ENCODE assay signal across 6 cellular contexts in genomic region chr5:176389769-176390123, GRCh38. TPM values are rescaled to one million over a fixed set of nuclear protein-coding genes. Genes with fewer than 3 reads are reported as not detected.
DNase-seq lines count a peak whose midpoint lies in the region; ATAC-seq, FAIRE-seq and TF ChIP-seq lines count a peak whose summit lies in the region.
"Not testable (repeated sequence)": the region's sequence is repeated elsewhere in the genome, so short reads cannot be mapped to it uniquely, and the experiment has no call there.

No MANE protein-coding gene starts in this region.

- SMC1A ChIA-PET in GM12878 (lab: Charles Lee; ENCODE audit: uncharacterized antibody, unreplicated experiment) = interaction anchor here (1.0 kb wide), 1 partner anchor 28 kb away, joined by 3 read pairs; no protein-coding TSS in a partner anchor

- RAD21 ChIA-PET in GM12878 (lab: Charles Lee; ENCODE audit: unreplicated experiment) = interaction anchor here (1.6 kb wide), 1 partner anchor 148 kb away, joined by 6 read pairs; the partner anchor contains the start of gene RNF44

- peak overlapping the region; percentile 99 for H3K4me3 Mint-ChIP-seq in glutamatergic neuron (ENCODE audit: unreplicated experiment)
- peak overlapping the region; percentile 92 for H3K4me3 Mint-ChIP-seq in natural killer cell treated with Interleukin-12 subunit alpha and Interleukin-12 subunit beta and Interleukin-15 and Interleukin-18, amount 100 ng/mL, for 72 hours

- FAIRE-seq in GM12878 (lab: Jason Lieb, UNC) = not testable (repeated sequence)

- TF ChIP-seq CTCF in GM12878 (IDR thresholded peaks at IDR 0.05 in 2 of 3, conservative IDR thresholded peaks at IDR 0.05 in 1 of 3; ENCODE audit: control insufficient read depth in 2 of 3, extremely low read depth in 1 of 3, insufficient read depth in 1 of 3, low read depth in 3 of 3, low read length in 3 of 3); glutamatergic neuron (IDR thresholded peaks at IDR 0.05; ENCODE audit: partially characterized antibody, unreplicated experiment); testis (IDR thresholded peaks at IDR 0.05): not testable (repeated sequence)

- in situ Hi-C loops in GM12878 (cut with MboI) = not testable (repeated sequence)

- not testable (repeated sequence) for H3K9me3 ChIP-seq in ES-I3 (ENCODE audit: control insufficient read depth, insufficient read depth, low read length); SJSA1 (replicated peaks); GM12878 (replicated peaks; ENCODE audit: control insufficient read depth, insufficient read depth, low read length); testis

- H3K4me1 ChIP-seq in ES-I3 (ENCODE audit: insufficient read depth, low read length) = not testable (repeated sequence)
- peaks cover 14% of the 10 kb centered on the region for H3K4me1 ChIP-seq in SJSA1 (replicated peaks)
- H3K4me1 ChIP-seq in GM12878 (ENCODE audit: control insufficient read depth, insufficient read depth, low read length) = peaks cover 11% of the 10 kb centered on the region
- peaks cover 15% of the 10 kb centered on the region for H3K4me1 ChIP-seq in testis

- TF ChIP-seq EP300 in GM12878 (IDR thresholded peaks at IDR 0.05; ENCODE audit: borderline replicate concordance in 1 of 2, control insufficient read depth in 1 of 2, low read depth in 2 of 2, low read length in 2 of 2) = not testable (repeated sequence)

- 70% methylated on average over 13 of the region's 13 CpGs for WGBS in GM12878 (ENCODE audit: insufficient coverage, insufficient replicate concordance, low lambda C conversion rate, missing lambda C conversion rate)
- WGBS in testis, 2 donors = 63 to 74% methylated on average over 13 of the region's 13 CpGs

- not testable (repeated sequence) for ATAC-seq in GM12878; natural killer cell treated with Interleukin-12 subunit alpha and Interleukin-12 subunit beta and Interleukin-15 and Interleukin-18, amount 100 ng/mL, for 72 hours

- H3K36me3 Mint-ChIP-seq in glutamatergic neuron (ENCODE audit: unreplicated experiment) = not testable (repeated sequence)
- H3K36me3 Mint-ChIP-seq in natural killer cell treated with Interleukin-12 subunit alpha and Interleukin-12 subunit beta and Interleukin-15 and Interleukin-18, amount 100 ng/mL, for 72 hours = peaks cover 22% of the 10 kb centered on the region

- not testable (repeated sequence) for H4K20me1 ChIP-seq in GM12878 (ENCODE audit: control insufficient read depth, insufficient read depth)

- BruUV-seq in GM12878 (replicated peaks; lab: Mats Ljungman, UMichigan) = not testable (repeated sequence)

- H3K27me3 Mint-ChIP-seq in glutamatergic neuron (ENCODE audit: unreplicated experiment); natural killer cell treated with Interleukin-12 subunit alpha and Interleukin-12 subunit beta and Interleukin-15 and Interleukin-18, amount 100 ng/mL, for 72 hours: not testable (repeated sequence)

- POLR2A ChIA-PET in GM12878 (lab: Charles Lee) = interaction anchor here (0.6 to 2.1 kb wide), 4 partner anchors 15 to 146 kb away, joined by 3 to 5 read pairs (median 3); no protein-coding TSS in a partner anchor

- not testable (repeated sequence) for TF ChIP-seq POLR2A in GM12878 (IDR thresholded peaks at IDR 0.05; ENCODE audit: low read depth, low read length); testis (IDR thresholded peaks at IDR 0.05)

- H3K9me3 Mint-ChIP-seq in glutamatergic neuron (ENCODE audit: unreplicated experiment) = peaks cover 11% of the 10 kb centered on the region
- H3K9me3 Mint-ChIP-seq in natural killer cell treated with Interleukin-12 subunit alpha and Interleukin-12 subunit beta and Interleukin-15 and Interleukin-18, amount 100 ng/mL, for 72 hours = not testable (repeated sequence)

- H3K27me3 ChIP-seq in SJSA1 (replicated peaks); GM12878 (replicated peaks in 1 of 2; ENCODE audit: control insufficient read depth in 2 of 2, insufficient read depth in 2 of 2, low read length in 1 of 2); testis: not testable (repeated sequence)

- CTCF ChIA-PET in GM12878 (lab: Yijun Ruan, JAX) = interaction anchor here (1.8 kb wide), 1 partner anchor 58 kb away, joined by 8 read pairs; the partner anchor contains the start of gene FAF2

- H3K4me1 Mint-ChIP-seq in glutamatergic neuron (ENCODE audit: low read depth, unreplicated experiment) = peaks cover 11% of the 10 kb centered on the region
- H3K4me1 Mint-ChIP-seq in natural killer cell treated with Interleukin-12 subunit alpha and Interleukin-12 subunit beta and Interleukin-15 and Interleukin-18, amount 100 ng/mL, for 72 hours (ENCODE audit: low read depth in 2 of 2) = peaks cover 29 to 31% of the 10 kb centered on the region in 2 donors

- H3K27ac Mint-ChIP-seq in glutamatergic neuron (ENCODE audit: unreplicated experiment) = peak overlapping the region; percentile 99
- H3K27ac Mint-ChIP-seq in natural killer cell treated with Interleukin-12 subunit alpha and Interleukin-12 subunit beta and Interleukin-15 and Interleukin-18, amount 100 ng/mL, for 72 hours = peak overlapping the region; percentile 87 to 96

- peaks cover 50% of the 10 kb centered on the region for H3K79me2 ChIP-seq in GM12878 (ENCODE audit: control insufficient read depth, insufficient read depth, low read length)

- peak overlapping the region; percentile 94 for H3K4me2 ChIP-seq in GM12878 (ENCODE audit: control insufficient read depth, insufficient read depth)

- not testable (repeated sequence) for TF ChIP-seq RAD21 in GM12878 (IDR thresholded peaks at IDR 0.05; ENCODE audit: insufficient read depth, low read depth, low read length)

- intact Hi-C loops in GM12878 (cut with micrococcal nuclease; ENCODE audit: unreplicated experiment) = loop anchor here (2.0 to 10.0 kb wide), 4 partner anchors 29 to 152 kb away; partner anchors contain the start of genes FAF2, KIAA1191, RNF44 and SIMC1
- intact Hi-C loops in testis (cut with DNase I; ENCODE audit: low total_unique reads) = not testable (repeated sequence)

- peak overlapping the region; percentile 55 for H3K4me3 ChIP-seq in SJSA1
- peak overlapping the region; percentile 90 for H3K4me3 ChIP-seq in GM12878
- peak overlapping the region; percentile 73 to 74 for H3K4me3 ChIP-seq in testis

- H3K27ac ChIP-seq in SJSA1 (peak overlapping the region; percentile 58), GM12878 (ENCODE audit: control insufficient read depth, insufficient read depth) (peak overlapping the region; percentile 97), testis (peak overlapping the region in 1 of 2 donors; percentile 96)

- DNase-seq in SJSA1 (ENCODE audit: low read depth in 1 of 2, low spot score in 2 of 2); GM12878 (ENCODE audit: low read depth, low spot score); glutamatergic neuron; natural killer cell treated with Interleukin-12 subunit alpha and Interleukin-12 subunit beta and Interleukin-15 and Interleukin-18, amount 100 ng/mL, for 72 hours (ENCODE audit: low spot score); testis: not testable (repeated sequence)

- not testable (repeated sequence) for H3K36me3 ChIP-seq in ES-I3 (ENCODE audit: insufficient read depth, low read length); testis (ENCODE audit: low read depth, missing control alignments)
- H3K36me3 ChIP-seq in SJSA1 (peaks cover 80% of the 10 kb centered on the region), GM12878 (ENCODE audit: control insufficient read depth in 2 of 2, insufficient read depth in 2 of 2, low read length in 1 of 2) (peaks cover 8 to 18% of the 10 kb centered on the region in 2 experiments)

- H2AFZ ChIP-seq in GM12878 (ENCODE audit: control insufficient read depth, low read depth, low read length) = peak overlapping the region; percentile 65; the same call in 1 of the 2 replicates

- H3K9ac ChIP-seq in ES-I3 (ENCODE audit: low read depth, low read length) (peak overlapping the region; percentile 89), GM12878 (ENCODE audit: control insufficient read depth, insufficient read depth, low read length) (peak overlapping the region; percentile 87)

RNA-seq across cellular contexts. Expression of gene HIGD2A, which starts 1.2 kb away (rescaled TPM):
- total RNA-seq in SJSA1 (2014; rRNA removed; shearing (Covaris generic)) = 84.7 and 92.2 TPM in 2 replicates
- 16.4 and 16.5 TPM in 2 replicates for total RNA-seq in GM12878 (2013; cell fraction: nucleolus; rRNA removed)
- total RNA-seq in GM12878 (2014; rRNA removed) (314 and 348 TPM in 2 replicates), GM12878 (2014; rRNA removed; fragmentation: Illumina TruSeq; extraction: Trizol) (153 and 159 TPM in 2 replicates), GM12878 (2021) (160 and 170 TPM in 2 replicates), glutamatergic neuron (ENCODE audit: unreplicated experiment) (103 TPM), testis (100 to 1,000 TPM; 129 to 184 TPM)
- 108 TPM for polyA plus RNA-seq in GM12878 (2011; ENCODE audit: low read depth)
- polyA plus RNA-seq in GM12878 (2011; rRNA removed) (113 and 155 TPM in 2 replicates), GM12878 (2014; fragmentation: Illumina TruSeq; extraction: Trizol) (61.4 and 152 TPM in 2 replicates), GM12878 (2014; fragmentation: Nextera tagmentation; extraction: Ambion mirVana) (100 to 1,000 TPM; 196 to 327 TPM), GM12878 (2014; rRNA removed) (343 and 345 TPM in 2 replicates), GM12878 (2016; fragmentation: Nextera tagmentation; extraction: Ambion mirVana) (100 to 1,000 TPM; 191 to 218 TPM), testis (ENCODE audit: insufficient read depth, low read depth, low replicate concordance) (128 TPM)
- polyA plus RNA-seq in GM12878 (2011; cell fraction: cytosol; rRNA removed) = 357 and 366 TPM in 2 replicates
- polyA plus RNA-seq in GM12878 (2011; cell fraction: nucleus; rRNA removed) = 108 and 121 TPM in 2 replicates
- 230 and 260 TPM in 2 replicates for polyA plus RNA-seq in GM12878 (2012)
- polyA minus RNA-seq in GM12878 (2011; rRNA and poly(A)+ RNA removed) = 56.8 and 166 TPM in 2 replicates
- 76.2 and 82.9 TPM in 2 replicates for polyA minus RNA-seq in GM12878 (2011; cell fraction: cytosol; rRNA and poly(A)+ RNA removed)
- 26.5 and 33.9 TPM in 2 replicates for polyA minus RNA-seq in GM12878 (2011; cell fraction: nucleus; rRNA and poly(A)+ RNA removed)
- 100 to 1,000 TPM in 1 of 2 donors, 10 to 100 TPM in 1; 88.9 to 117 TPM for total RNA-seq in natural killer cell treated with Interleukin-12 subunit alpha and Interleukin-12 subunit beta and Interleukin-15 and Interleukin-18, amount 100 ng/mL, for 72 hours

RNA-seq across cellular contexts. Expression of gene NOP16, which starts 1.3 kb away (rescaled TPM):
- total RNA-seq in SJSA1 (2014; rRNA removed; shearing (Covaris generic)) = 32.0 and 43.5 TPM in 2 replicates
- total RNA-seq in GM12878 (2013; cell fraction: nucleolus; rRNA removed) = 65.7 and 66.1 TPM in 2 replicates
- total RNA-seq in GM12878 (2014; rRNA removed) (50.3 and 52.3 TPM in 2 replicates), GM12878 (2014; rRNA removed; fragmentation: Illumina TruSeq; extraction: Trizol) (84.2 and 98.1 TPM in 2 replicates), GM12878 (2021) (89.2 and 90.8 TPM in 2 replicates), glutamatergic neuron (ENCODE audit: unreplicated experiment) (18.6 TPM), testis (10 to 100 TPM; 19.1 to 19.2 TPM)
- 50.5 TPM for polyA plus RNA-seq in GM12878 (2011; ENCODE audit: low read depth)
- polyA plus RNA-seq in GM12878 (2011; rRNA removed) (68.8 and 93.8 TPM in 2 replicates), GM12878 (2014; fragmentation: Illumina TruSeq; extraction: Trizol) (61.5 and 105 TPM in 2 replicates), GM12878 (2014; fragmentation: Nextera tagmentation; extraction: Ambion mirVana) (100 to 1,000 TPM; 177 to 196 TPM), GM12878 (2014; rRNA removed) (122 and 128 TPM in 2 replicates), GM12878 (2016; fragmentation: Nextera tagmentation; extraction: Ambion mirVana) (100 to 1,000 TPM; 231 to 276 TPM), testis (ENCODE audit: insufficient read depth, low read depth, low replicate concordance) (23.6 TPM)
- polyA plus RNA-seq in GM12878 (2011; cell fraction: cytosol; rRNA removed) = 87.9 and 103 TPM in 2 replicates
- 86.0 and 103 TPM in 2 replicates for polyA plus RNA-seq in GM12878 (2011; cell fraction: nucleus; rRNA removed)
- 49.5 and 61.0 TPM in 2 replicates for polyA plus RNA-seq in GM12878 (2012)
- 33.9 and 41.8 TPM in 2 replicates for polyA minus RNA-seq in GM12878 (2011; rRNA and poly(A)+ RNA removed)
- polyA minus RNA-seq in GM12878 (2011; cell fraction: cytosol; rRNA and poly(A)+ RNA removed) = 20.8 and 23.2 TPM in 2 replicates
- polyA minus RNA-seq in GM12878 (2011; cell fraction: nucleus; rRNA and poly(A)+ RNA removed) = 48.2 and 102 TPM in 2 replicates
- 100 to 1,000 TPM in 1 of 2 donors, 10 to 100 TPM in 1; 62.0 to 155 TPM for total RNA-seq in natural killer cell treated with Interleukin-12 subunit alpha and Interleukin-12 subunit beta and Interleukin-15 and Interleukin-18, amount 100 ng/mL, for 72 hours

RNA-seq across cellular contexts. Expression of gene ARL10, which starts 24.5 kb away (rescaled TPM):
- 2.4 and 2.5 TPM in 2 replicates for total RNA-seq in SJSA1 (2014; rRNA removed; shearing (Covaris generic))
- total RNA-seq in GM12878 (2013; cell fraction: nucleolus; rRNA removed) = 32.8 and 65.0 TPM in 2 replicates
- total RNA-seq in GM12878 (2014; rRNA removed) = 3.4 and 3.6 TPM in 2 replicates
- total RNA-seq in GM12878 (2014; rRNA removed; fragmentation: Illumina TruSeq; extraction: Trizol) = 1.7 and 1.8 TPM in 2 replicates
- total RNA-seq in GM12878 (2021) = 6.4 and 7.2 TPM in 2 replicates
- 7.5 TPM for polyA plus RNA-seq in GM12878 (2011; ENCODE audit: low read depth)
- 3.2 and 4.0 TPM in 2 replicates for polyA plus RNA-seq in GM12878 (2011; rRNA removed)
- polyA plus RNA-seq in GM12878 (2011; cell fraction: cytosol; rRNA removed) = 2.3 and 3.0 TPM in 2 replicates
- polyA plus RNA-seq in GM12878 (2011; cell fraction: nucleus; rRNA removed) = 6.8 and 7.8 TPM in 2 replicates
- 3.7 and 6.9 TPM in 2 replicates for polyA plus RNA-seq in GM12878 (2012)
- polyA plus RNA-seq in GM12878 (2014; fragmentation: Illumina TruSeq; extraction: Trizol) = 3.0 and 3.8 TPM in 2 replicates
- under 1 TPM; 0.44 to 0.69 TPM for polyA plus RNA-seq in GM12878 (2014; fragmentation: Nextera tagmentation; extraction: Ambion mirVana)
- polyA plus RNA-seq in GM12878 (2014; rRNA removed) = 4.6 and 5.4 TPM in 2 replicates
- 1 to 10 TPM; 1.0 to 1.3 TPM for polyA plus RNA-seq in GM12878 (2016; fragmentation: Nextera tagmentation; extraction: Ambion mirVana)
- 3.6 and 4.6 TPM in 2 replicates for polyA minus RNA-seq in GM12878 (2011; rRNA and poly(A)+ RNA removed)
- 1.1 and 2.1 TPM in 2 replicates for polyA minus RNA-seq in GM12878 (2011; cell fraction: cytosol; rRNA and poly(A)+ RNA removed)
- polyA minus RNA-seq in GM12878 (2011; cell fraction: nucleus; rRNA and poly(A)+ RNA removed) = 2.9 and 3.2 TPM in 2 replicates
- total RNA-seq in glutamatergic neuron (ENCODE audit: unreplicated experiment) = 34.7 TPM
- total RNA-seq in natural killer cell treated with Interleukin-12 subunit alpha and Interleukin-12 subunit beta and Interleukin-15 and Interleukin-18, amount 100 ng/mL, for 72 hours = 10 to 100 TPM in 1 of 2 donors, 1 to 10 TPM in 1; 8.1 to 12.9 TPM
- 1 to 10 TPM; 5.8 to 8.9 TPM for total RNA-seq in testis
- 8.3 TPM for polyA plus RNA-seq in testis (ENCODE audit: insufficient read depth, low read depth, low replicate concordance)

RNA-seq across cellular contexts. Expression of gene CLTB, which starts 26.6 kb away (rescaled TPM):
- total RNA-seq in SJSA1 (2014; rRNA removed; shearing (Covaris generic)) = 177 and 206 TPM in 2 replicates
- total RNA-seq in GM12878 (2013; cell fraction: nucleolus; rRNA removed) = 8.3 and 9.2 TPM in 2 replicates
- total RNA-seq in GM12878 (2014; rRNA removed) (48.0 and 52.8 TPM in 2 replicates), GM12878 (2014; rRNA removed; fragmentation: Illumina TruSeq; extraction: Trizol) (21.1 and 22.4 TPM in 2 replicates), GM12878 (2021) (46.5 and 51.0 TPM in 2 replicates), glutamatergic neuron (ENCODE audit: unreplicated experiment) (83.8 TPM), testis (100 to 1,000 TPM; 103 to 107 TPM)
- polyA plus RNA-seq in GM12878 (2011; ENCODE audit: low read depth) = 11.4 TPM
- polyA plus RNA-seq in GM12878 (2011; rRNA removed) (19.0 and 28.7 TPM in 2 replicates), GM12878 (2014; fragmentation: Illumina TruSeq; extraction: Trizol) (4.5 and 18.4 TPM in 2 replicates), GM12878 (2014; fragmentation: Nextera tagmentation; extraction: Ambion mirVana) (1 to 10 TPM; 1.6 to 4.4 TPM), GM12878 (2014; rRNA removed) (51.5 and 52.7 TPM in 2 replicates), GM12878 (2016; fragmentation: Nextera tagmentation; extraction: Ambion mirVana) (10 to 100 TPM; 45.1 to 50.2 TPM), testis (ENCODE audit: insufficient read depth, low read depth, low replicate concordance) (60.8 TPM)
- 34.6 and 53.1 TPM in 2 replicates for polyA plus RNA-seq in GM12878 (2011; cell fraction: cytosol; rRNA removed)
- polyA plus RNA-seq in GM12878 (2011; cell fraction: nucleus; rRNA removed) = 37.9 and 40.0 TPM in 2 replicates
- 20.3 and 25.4 TPM in 2 replicates for polyA plus RNA-seq in GM12878 (2012)
- polyA minus RNA-seq in GM12878 (2011; rRNA and poly(A)+ RNA removed) = 11.5 and 20.6 TPM in 2 replicates
- 12.3 and 13.3 TPM in 2 replicates for polyA minus RNA-seq in GM12878 (2011; cell fraction: cytosol; rRNA and poly(A)+ RNA removed)
- polyA minus RNA-seq in GM12878 (2011; cell fraction: nucleus; rRNA and poly(A)+ RNA removed) = 4.8 and 10.5 TPM in 2 replicates
- total RNA-seq in natural killer cell treated with Interleukin-12 subunit alpha and Interleukin-12 subunit beta and Interleukin-15 and Interleukin-18, amount 100 ng/mL, for 72 hours = 10 to 100 TPM; 64.0 to 80.5 TPM

RNA-seq across cellular contexts. Expression of gene KIAA1191, which starts 28.2 kb away (rescaled TPM):
- 68.3 and 107 TPM in 2 replicates for total RNA-seq in SJSA1 (2014; rRNA removed; shearing (Covaris generic))
- 74.8 and 88.5 TPM in 2 replicates for total RNA-seq in GM12878 (2013; cell fraction: nucleolus; rRNA removed)
- total RNA-seq in GM12878 (2014; rRNA removed) = 38.6 and 41.0 TPM in 2 replicates
- total RNA-seq in GM12878 (2014; rRNA removed; fragmentation: Illumina TruSeq; extraction: Trizol) = 26.3 and 27.9 TPM in 2 replicates
- total RNA-seq in GM12878 (2021) = 35.6 and 35.7 TPM in 2 replicates
- 23.0 TPM for polyA plus RNA-seq in GM12878 (2011; ENCODE audit: low read depth)
- polyA plus RNA-seq in GM12878 (2011; rRNA removed) = 42.1 and 58.2 TPM in 2 replicates
- 64.5 and 65.9 TPM in 2 replicates for polyA plus RNA-seq in GM12878 (2011; cell fraction: cytosol; rRNA removed)
- polyA plus RNA-seq in GM12878 (2011; cell fraction: nucleus; rRNA removed) = 43.9 and 48.9 TPM in 2 replicates
- polyA plus RNA-seq in GM12878 (2012) = 35.0 and 36.3 TPM in 2 replicates
- polyA plus RNA-seq in GM12878 (2014; fragmentation: Illumina TruSeq; extraction: Trizol) = 45.5 and 47.1 TPM in 2 replicates
- 10 to 100 TPM; 14.9 to 16.3 TPM for polyA plus RNA-seq in GM12878 (2014; fragmentation: Nextera tagmentation; extraction: Ambion mirVana)
- 36.3 and 37.8 TPM in 2 replicates for polyA plus RNA-seq in GM12878 (2014; rRNA removed)
- 10 to 100 TPM; 19.4 to 20.5 TPM for polyA plus RNA-seq in GM12878 (2016; fragmentation: Nextera tagmentation; extraction: Ambion mirVana)
- polyA minus RNA-seq in GM12878 (2011; rRNA and poly(A)+ RNA removed) = 56.7 and 67.2 TPM in 2 replicates
- polyA minus RNA-seq in GM12878 (2011; cell fraction: cytosol; rRNA and poly(A)+ RNA removed) = 16.2 and 20.9 TPM in 2 replicates
- 43.3 and 58.6 TPM in 2 replicates for polyA minus RNA-seq in GM12878 (2011; cell fraction: nucleus; rRNA and poly(A)+ RNA removed)
- 203 TPM for total RNA-seq in glutamatergic neuron (ENCODE audit: unreplicated experiment)
- total RNA-seq in natural killer cell treated with Interleukin-12 subunit alpha and Interleukin-12 subunit beta and Interleukin-15 and Interleukin-18, amount 100 ng/mL, for 72 hours = 10 to 100 TPM; 61.1 to 66.7 TPM
- 10 to 100 TPM; 35.5 to 60.3 TPM for total RNA-seq in testis
- 34.9 TPM for polyA plus RNA-seq in testis (ENCODE audit: insufficient read depth, low read depth, low replicate concordance)
